Comparison of ENCODE assay signal across 8 cellular contexts in the genomic region with DNA sequence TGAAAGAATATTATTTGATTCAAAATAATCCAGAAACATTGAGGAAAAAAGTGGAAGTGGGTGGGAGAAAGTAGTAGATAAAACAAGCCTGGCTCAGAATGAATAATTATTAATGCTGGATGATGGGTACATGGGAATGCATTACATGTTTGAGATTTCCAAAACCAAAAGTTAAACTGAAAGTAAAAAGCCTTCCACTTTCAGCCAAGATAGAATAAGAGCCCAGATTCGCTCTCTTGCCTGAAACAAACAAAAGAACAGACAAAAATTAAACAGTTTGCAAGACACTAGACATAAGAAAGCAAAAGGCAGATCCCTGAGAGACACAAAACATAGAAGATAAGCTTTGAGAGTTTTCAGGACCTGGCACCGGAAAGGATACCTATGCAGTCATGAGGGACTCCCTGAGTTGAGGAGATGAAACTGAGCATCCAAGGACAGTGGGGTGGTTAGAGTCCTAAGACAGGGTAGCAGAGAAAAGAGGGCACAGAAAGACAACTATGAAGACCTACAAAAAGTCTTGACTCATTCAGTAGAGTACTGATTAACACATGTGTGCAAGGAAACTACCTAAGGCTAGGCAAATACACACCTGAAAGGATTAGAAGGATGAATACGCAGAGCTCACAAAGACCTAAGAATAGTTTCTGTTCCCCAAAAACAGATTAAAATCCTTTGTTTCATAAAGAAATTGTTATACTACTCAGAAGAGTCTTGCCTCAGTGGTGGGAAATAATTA. TPM values are rescaled to one million over a fixed set of nuclear protein-coding genes. Genes with fewer than 3 reads are reported as not detected.
A peak's percentile ranks its signal among the peaks of the same experiment; 100 is the strongest.
DNase-seq lines count a peak whose midpoint lies in the region; ATAC-seq, FAIRE-seq and TF ChIP-seq lines count a peak whose summit lies in the region.

No MANE protein-coding gene starts in this region.

- H3K27ac ChIP-seq in pancreas = no peak overlapping the region

- H3K4me3 ChIP-seq in pancreas = no peak overlapping the region

- intact Hi-C loops in pancreas (cut with DNase I) = no loop called here
- intact Hi-C loops in head of caudate nucleus (cut with DNase I) = no loop called here

- no peaks in the 10 kb centered on the region for H3K4me1 ChIP-seq in pancreas

- no peaks in the 10 kb centered on the region for H3K9me3 ChIP-seq in pancreas

- H3K36me3 ChIP-seq in pancreas = no peaks in the 10 kb centered on the region

- peak; percentile 80 for ATAC-seq in GM18519 (IDR thresholded peaks at IDR 0.05; ENCODE audit: low FRiP score, unreplicated experiment)
- ATAC-seq in GM21786 (IDR thresholded peaks at IDR 0.05; ENCODE audit: unreplicated experiment) = peak; percentile 87
- ATAC-seq in pancreas = no peak

- peak; percentile 67 for FAIRE-seq in pancreas (lab: Jason Lieb, UNC)

- H3K27me3 ChIP-seq in pancreas = no peaks in the 10 kb centered on the region

- DNase-seq in RPMI8226 = peak; percentile 22
- DNase-seq in pancreas = no peak
- DNase-seq in NAMALWA (ENCODE audit: low spot score) = no peak
- no peak for DNase-seq in kidney tubule cell (ENCODE audit: low spot score)
- DNase-seq in SW480 (ENCODE audit: low spot score) = no peak
- no peak for DNase-seq in head of caudate nucleus

- no peak for TF ChIP-seq CTCF in pancreas (IDR thresholded peaks at IDR 0.05)

- WGBS in pancreas, 2 donors = 94 to 96% methylated on average over 3 of the region's 3 CpGs

RNA-seq across cellular contexts. Expression of gene CEP83, which starts 54.1 kb away (rescaled TPM):
- total RNA-seq in pancreas = 10 to 100 TPM in 1 of 6 donors, 1 to 10 TPM in 5; 7.0 to 10.1 (median 8.4) TPM
- 10 to 100 TPM in 1 of 2 donors, 1 to 10 TPM in 1; 8.6 to 14.5 TPM for polyA plus RNA-seq in pancreas

Comparison
In these comparisons a context has a peak if more than half of its experiments do, and no peak if none do; other contexts are left out.
1. ATAC-seq: peak in GM18519 (single experiment) and GM21786 (single experiment); none in pancreas (0 of 4).